Comparison of ENCODE assay signal across 35 cellular contexts in the genomic region with DNA sequence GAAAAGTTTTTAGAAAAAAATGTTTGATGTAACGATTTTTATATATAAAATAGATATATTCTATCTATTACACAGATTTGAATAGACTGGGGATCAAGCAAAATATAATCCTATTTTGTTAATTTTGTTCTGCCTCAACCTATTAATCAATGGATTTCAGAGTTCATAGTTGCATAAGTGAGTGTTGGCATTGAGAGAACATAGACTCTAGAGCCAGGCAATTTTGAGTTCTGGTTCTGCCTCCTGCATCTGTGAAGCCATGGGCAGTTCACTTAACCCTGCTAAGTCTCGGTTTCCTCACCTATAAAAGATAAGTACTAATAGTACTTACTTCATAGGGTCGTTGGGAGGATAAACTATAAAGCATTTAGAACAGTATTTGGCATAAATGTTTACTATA. TPM values are rescaled to one million over a fixed set of nuclear protein-coding genes. Genes with fewer than 3 reads are reported as not detected.
DNase-seq lines count a peak whose midpoint lies in the region; ATAC-seq, FAIRE-seq and TF ChIP-seq lines count a peak whose summit lies in the region.
"Had no signal": no experiment of that assay in that cellular context is flagged by ENCODE, and none has a peak within 500 bp of the region (broad histone marks: within the 10 kb centered on the region; RNA-seq: fewer than 3 reads in every experiment).

No MANE protein-coding gene starts in this region.

- no peak for FAIRE-seq in HepG2 (lab: Jason Lieb, UNC)
- FAIRE-seq: A549 had no signal

- H3K4me3 Mint-ChIP-seq in activated naive CD8-positive, alpha-beta T cell treated with anti-CD3 and anti-CD28 coated beads for 36 hours, result no peak overlapping the region
- H3K4me3 Mint-ChIP-seq: B cell; CD14-positive monocyte; CD4-positive, alpha-beta memory T cell; CD4-positive, alpha-beta T cell; CD4-positive, CD25-positive, alpha-beta regulatory T cell; CD8-positive, alpha-beta memory T cell; CD8-positive, alpha-beta T cell had no signal

- TF ChIP-seq EP300 in HepG2 (IDR thresholded peaks at IDR 0.05; ENCODE audit: low read depth in 2 of 2, low read length in 2 of 2) (no peak), HepG2 (CRISPR knock-in tag; IDR thresholded peaks at IDR 0.05; ENCODE audit: borderline replicate concordance) (no peak)

- DNase-seq in HepG2 (ENCODE audit: low spot score), result no peak
- no peak for DNase-seq in Karpas-422
- no peak for DNase-seq in left lobe of liver (ENCODE audit: low spot score)
- no peak for DNase-seq in right lobe of liver
- no peak for DNase-seq in NCI-H2196 (lab: John Stamatoyannopoulos, UW; ENCODE audit: unreplicated experiment)
- DNase-seq in activated naive CD8-positive, alpha-beta T cell treated with anti-CD3 and anti-CD28 coated beads for 36 hours, result no peak
- DNase-seq in GM19238 (ENCODE audit: insufficient read length, low spot score), result no peak
- DNase-seq: 8988T; ACHN; AML-193; BE2C; C1 segment of cervical spinal cord; Caco-2; Calu3; CD4-positive, alpha-beta memory T cell; CD4-positive, alpha-beta T cell; CD4-positive, CD25-positive, alpha-beta regulatory T cell; CD8-positive, alpha-beta memory T cell; CD8-positive, alpha-beta T cell; COR-L47; DMS 273 treated with DMSO at 0.1 percent for 48 hours; DMS153; DMS53; DMS79; DMS79 treated with DMSO at 0.1 percent for 48 hours; DND-41; EL had no signal

- CTCF ChIA-PET in HepG2 (lab: Yijun Ruan, JAX; ENCODE audit: low intra/inter-chr PET ratio, low total read pairs), result no interaction called here

- ATAC-seq in HepG2 (no peak), left lobe of liver (peak; percentile 87), right lobe of liver (peak; percentile 59 to 84 (median 72))
- ATAC-seq: A549; CD8-positive, alpha-beta T cell had no signal

- TF ChIP-seq POLR2A in HepG2 (IDR thresholded peaks at IDR 0.05; ENCODE audit: insufficient read depth in 1 of 2, low read depth in 2 of 2, low read length in 2 of 2), result no peak
- no peak for TF ChIP-seq POLR2A in right lobe of liver (IDR thresholded peaks at IDR 0.05)

- in situ Hi-C loops in HepG2 (cut with HindIII; ENCODE audit: extremely low pct_ligation_motif_present, low pct_unique_long_range_greater_than_20kb), result no loop called here

- H4K20me1 ChIP-seq in HepG2 (ENCODE audit: insufficient read depth, low read length) (no peaks in the 10 kb centered on the region), Karpas-422 (ENCODE audit: insufficient read depth, low read depth, low read length) (no peaks in the 10 kb centered on the region)
- H4K20me1 ChIP-seq: BLaER1; BLaER1 treated with 17β-estradiol and CSF1 and Interleukin-3, amounts not matched to agents 10 nM and 100 nM had no signal

- POLR2A ChIA-PET in HepG2 (lab: Yijun Ruan, JAX), result no interaction called here

- intact Hi-C loops in HepG2 (cut with micrococcal nuclease; ENCODE audit: unreplicated experiment) (no loop called here), right lobe of liver (cut with DNase I) (no loop called here)

- 62% methylated on average over 3 of the region's 3 CpGs for WGBS in liver
- 1% methylated on average over 3 of the region's 3 CpGs for WGBS in HepG2 (ENCODE audit: low lambda C conversion rate)
- 28% methylated on average over 3 of the region's 3 CpGs for WGBS in right lobe of liver (ENCODE audit: insufficient coverage, low coverage, low lambda C conversion rate, missing lambda C conversion rate)

- no peaks in the 10 kb centered on the region for H3K36me3 ChIP-seq in liver (ENCODE audit: control insufficient read depth in 4 of 4, insufficient read depth in 3 of 4, low read depth in 1 of 4, low read length in 3 of 4)
- no peaks in the 10 kb centered on the region for H3K36me3 ChIP-seq in HepG2 (replicated peaks in 1 of 2; ENCODE audit: control insufficient read depth in 1 of 2, insufficient read depth in 2 of 2, low read length in 2 of 2)
- H3K36me3 ChIP-seq in Karpas-422 (ENCODE audit: insufficient read depth, low read length), result no peaks in the 10 kb centered on the region
- no peaks in the 10 kb centered on the region for H3K36me3 ChIP-seq in right lobe of liver
- H3K36me3 ChIP-seq: BE2C; BLaER1; BLaER1 treated with 17β-estradiol and CSF1 and Interleukin-3, amounts not matched to agents 10 nM and 100 nM had no signal

- no TSS peak for BruUV-seq in HepG2 (replicated peaks; lab: Mats Ljungman, UMichigan)

- no peaks in the 10 kb centered on the region for H3K9me2 ChIP-seq in Karpas-422 (replicated peaks; ENCODE audit: insufficient read depth, low read length)

- H2AFZ ChIP-seq in HepG2 (ENCODE audit: low read length), result no peak overlapping the region
- H2AFZ ChIP-seq in Karpas-422 (ENCODE audit: low read length), result peak overlapping the region; percentile 39; the same call in 1 of the 2 replicates

- H3K9me3 ChIP-seq in liver (ENCODE audit: control insufficient read depth in 4 of 4, low read length in 3 of 4) (no peaks in the 10 kb centered on the region), HepG2 (ENCODE audit: low read length) (no peaks in the 10 kb centered on the region), Karpas-422 (ENCODE audit: low read length) (no peaks in the 10 kb centered on the region), right lobe of liver (no peaks in the 10 kb centered on the region)
- H3K9me3 ChIP-seq: A549; BE2C; BLaER1; BLaER1 treated with 17β-estradiol and CSF1 and Interleukin-3, amounts not matched to agents 10 nM and 100 nM; Caco-2 had no signal

- H3K4me3 ChIP-seq in liver (ENCODE audit: low read depth in 1 of 3, low read length in 3 of 3) (no peak overlapping the region), HepG2 (replicated peaks in 1 of 3; ENCODE audit: insufficient read depth in 1 of 3, low read depth in 2 of 3, low read length in 3 of 3) (no peak overlapping the region), Karpas-422 (ENCODE audit: low read length) (no peak overlapping the region), right lobe of liver (no peak overlapping the region)
- H3K4me3 ChIP-seq: A549; BLaER1; BLaER1 treated with 17β-estradiol and CSF1 and Interleukin-3, amounts not matched to agents 10 nM and 100 nM had no signal

- no peak overlapping the region for H3K9ac ChIP-seq in liver (ENCODE audit: low read depth in 1 of 2, low read length in 2 of 2)
- no peak overlapping the region for H3K9ac ChIP-seq in HepG2 (ENCODE audit: insufficient read depth, low read depth, low read length)
- H3K9ac ChIP-seq in Karpas-422 (ENCODE audit: low read length), result no peak overlapping the region
- H3K9ac ChIP-seq: BLaER1; BLaER1 treated with 17β-estradiol and CSF1 and Interleukin-3, amounts not matched to agents 10 nM and 100 nM had no signal

- H3K79me2 ChIP-seq in HepG2 (ENCODE audit: insufficient read depth, low read length), result no peaks in the 10 kb centered on the region
- H3K79me2 ChIP-seq in Karpas-422 (ENCODE audit: low read length), result no peaks in the 10 kb centered on the region

- no peak for TF ChIP-seq RAD21 in liver (IDR thresholded peaks at IDR 0.05)
- no peak for TF ChIP-seq RAD21 in HepG2 (CRISPR knock-in tag; IDR thresholded peaks at IDR 0.05)

- H3K36me3 Mint-ChIP-seq in activated naive CD8-positive, alpha-beta T cell treated with anti-CD3 and anti-CD28 coated beads for 36 hours, result no peaks in the 10 kb centered on the region
- H3K36me3 Mint-ChIP-seq: CD14-positive monocyte; CD4-positive, alpha-beta memory T cell; CD4-positive, CD25-positive, alpha-beta regulatory T cell; CD8-positive, alpha-beta memory T cell; CD8-positive, alpha-beta T cell had no signal

- H3K27me3 Mint-ChIP-seq in activated naive CD8-positive, alpha-beta T cell treated with anti-CD3 and anti-CD28 coated beads for 36 hours, result no peaks in the 10 kb centered on the region

- TF ChIP-seq CTCF in liver (IDR thresholded peaks at IDR 0.05; ENCODE audit: low read depth, low read length, missing input control), result no peak
- no peak for TF ChIP-seq CTCF in HepG2 (CRISPR knock-in tag; IDR thresholded peaks at IDR 0.05)
- no peak for TF ChIP-seq CTCF in right lobe of liver (IDR thresholded peaks at IDR 0.05)

- no peak overlapping the region for H3K4me2 ChIP-seq in HepG2 (ENCODE audit: low read depth, low read length)
- no peak overlapping the region for H3K4me2 ChIP-seq in Karpas-422 (ENCODE audit: low read depth, low read length, poor library complexity, severe bottlenecking)
- H3K4me2 ChIP-seq: A549; BLaER1; BLaER1 treated with 17β-estradiol and CSF1 and Interleukin-3, amounts not matched to agents 10 nM and 100 nM had no signal

- H3K9me3 Mint-ChIP-seq in activated naive CD8-positive, alpha-beta T cell treated with anti-CD3 and anti-CD28 coated beads for 36 hours, result no peaks in the 10 kb centered on the region
- H3K9me3 Mint-ChIP-seq: CD4-positive, alpha-beta memory T cell; CD4-positive, alpha-beta T cell; CD4-positive, CD25-positive, alpha-beta regulatory T cell; CD8-positive, alpha-beta memory T cell; CD8-positive, alpha-beta T cell had no signal

- peaks cover 0 to 3% (median 0%) of the 10 kb centered on the region in 4 donors for H3K4me1 ChIP-seq in liver (ENCODE audit: control insufficient read depth in 4 of 4, insufficient read depth in 4 of 4, low read length in 3 of 4)
- no peaks in the 10 kb centered on the region for H3K4me1 ChIP-seq in HepG2 (ENCODE audit: insufficient read depth, low read length)
- peaks cover 38% of the 10 kb centered on the region for H3K4me1 ChIP-seq in Karpas-422 (ENCODE audit: low read length)
- H3K4me1 ChIP-seq in right lobe of liver, result peaks cover 0 to 6% (median 0%) of the 10 kb centered on the region in 4 donors
- H3K4me1 ChIP-seq: A549; BE2C; BLaER1; BLaER1 treated with 17β-estradiol and CSF1 and Interleukin-3, amounts not matched to agents 10 nM and 100 nM; Caco-2 had no signal

- H3K27me3 ChIP-seq in liver (ENCODE audit: control insufficient read depth in 4 of 4, insufficient read depth in 4 of 4, low read length in 3 of 4) (no peaks in the 10 kb centered on the region), HepG2 (ENCODE audit: control insufficient read depth in 1 of 2, insufficient read depth in 2 of 2, low read length in 2 of 2) (no peaks in the 10 kb centered on the region), Karpas-422 (ENCODE audit: low read length) (no peaks in the 10 kb centered on the region), right lobe of liver (no peaks in the 10 kb centered on the region)
- H3K27me3 ChIP-seq: BE2C; BLaER1; BLaER1 treated with 17β-estradiol and CSF1 and Interleukin-3, amounts not matched to agents 10 nM and 100 nM had no signal

- H3K27ac Mint-ChIP-seq in activated naive CD8-positive, alpha-beta T cell treated with anti-CD3 and anti-CD28 coated beads for 36 hours, result no peak overlapping the region
- H3K27ac Mint-ChIP-seq: B cell; CD14-positive monocyte; CD4-positive, alpha-beta memory T cell; CD4-positive, alpha-beta T cell; CD4-positive, CD25-positive, alpha-beta regulatory T cell; CD8-positive, alpha-beta memory T cell; CD8-positive, alpha-beta T cell had no signal

- H3K27ac ChIP-seq in liver (ENCODE audit: low read depth in 1 of 2, low read length in 2 of 2) (no peak overlapping the region), HepG2 (ENCODE audit: extremely low read length, insufficient read depth, low read length) (no peak overlapping the region), Karpas-422 (ENCODE audit: low read length) (no peak overlapping the region), right lobe of liver (no peak overlapping the region)
- H3K27ac ChIP-seq: 22Rv1; A549; BLaER1; BLaER1 treated with 17β-estradiol and CSF1 and Interleukin-3, amounts not matched to agents 10 nM and 100 nM; C4-2B had no signal

- no peaks in the 10 kb centered on the region for H3K4me1 Mint-ChIP-seq in activated naive CD8-positive, alpha-beta T cell treated with anti-CD3 and anti-CD28 coated beads for 36 hours
- H3K4me1 Mint-ChIP-seq: B cell; CD14-positive monocyte; CD4-positive, alpha-beta memory T cell; CD4-positive, CD25-positive, alpha-beta regulatory T cell; CD8-positive, alpha-beta memory T cell had no signal

RNA-seq across cellular contexts. Expression of a gene that starts 13.6 kb away (rescaled TPM):
- total RNA-seq in liver (10 to 100 TPM; 18.2 to 20.7 TPM), HepG2 (2016; rRNA removed; fragmentation: Illumina TruSeq; extraction: Trizol) (29.4 and 45.4 TPM in 2 replicates), left lobe of liver (12.1 TPM), right lobe of liver (10 to 100 TPM; 13.6 to 16.6 (median 15.0) TPM)
- polyA plus RNA-seq in liver (1 to 10 TPM; 4.4 to 8.4 TPM), HepG2 (2011; rRNA removed) (14.0 and 17.0 TPM in 2 replicates)
- total RNA-seq in HepG2 (2016; cell fraction: cytosol; rRNA removed; fragmentation: Illumina TruSeq; extraction: Trizol; ENCODE audit: low read depth), result 34.8 and 39.2 TPM in 2 replicates
- 34.6 and 44.6 TPM in 2 replicates for total RNA-seq in HepG2 (2016; cell fraction: insoluble cytoplasmic fraction; rRNA removed; fragmentation: Illumina TruSeq; extraction: Trizol)
- 19.9 and 20.3 TPM in 2 replicates for total RNA-seq in HepG2 (2016; cell fraction: membrane; rRNA removed; fragmentation: Illumina TruSeq; extraction: Trizol)
- 52.3 and 53.1 TPM in 2 replicates for total RNA-seq in HepG2 (2016; cell fraction: nucleus; rRNA removed; fragmentation: Illumina TruSeq; extraction: Trizol)
- polyA plus RNA-seq in HepG2 (2011; cell fraction: cytosol; rRNA removed), result 4.9 and 8.1 TPM in 2 replicates
- polyA plus RNA-seq in HepG2 (2011; cell fraction: nucleus; rRNA removed), result 14.0 and 19.9 TPM in 2 replicates
- polyA plus RNA-seq in HepG2 (2012), result 14.5 and 17.9 TPM in 2 replicates
- 0.43 and 0.73 TPM in 2 replicates for polyA plus RNA-seq in HepG2 (2016; cell fraction: cytosol; fragmentation: Illumina TruSeq; extraction: Trizol; ENCODE audit: low read depth)
- polyA plus RNA-seq in HepG2 (2016; cell fraction: insoluble cytoplasmic fraction; fragmentation: Illumina TruSeq; extraction: Trizol; ENCODE audit: low read depth), result 30.5 and 33.8 TPM in 2 replicates
- polyA plus RNA-seq in HepG2 (2016; cell fraction: membrane; fragmentation: Illumina TruSeq; extraction: Trizol; ENCODE audit: low read depth), result 2.6 TPM in 2 replicates
- polyA plus RNA-seq in HepG2 (2016; cell fraction: nucleus; fragmentation: Illumina TruSeq; extraction: Trizol; ENCODE audit: insufficient read depth, low read depth), result 59.6 and 69.2 TPM in 2 replicates
- polyA minus RNA-seq in HepG2 (2011; rRNA and poly(A)+ RNA removed; ENCODE audit: low replicate concordance), result 13.2 and 30.2 TPM in 2 replicates
- 28.5 and 42.5 TPM in 2 replicates for polyA minus RNA-seq in HepG2 (2011; cell fraction: cytosol; rRNA and poly(A)+ RNA removed)
- polyA minus RNA-seq in HepG2 (2011; cell fraction: nucleus; rRNA and poly(A)+ RNA removed), result 80.6 and 105 TPM in 2 replicates
- total RNA-seq in Karpas-422 (2014; rRNA removed; shearing (Covaris generic); ENCODE audit: low replicate concordance), result 26.3 and 37.1 TPM in 2 replicates
- total RNA-seq in activated naive CD8-positive, alpha-beta T cell treated with anti-CD3 and anti-CD28 coated beads for 36 hours, result 10 to 100 TPM; 15.5 to 15.7 TPM
